8 cellular contexts compared by ENCODE assay signal in the genomic region with DNA sequence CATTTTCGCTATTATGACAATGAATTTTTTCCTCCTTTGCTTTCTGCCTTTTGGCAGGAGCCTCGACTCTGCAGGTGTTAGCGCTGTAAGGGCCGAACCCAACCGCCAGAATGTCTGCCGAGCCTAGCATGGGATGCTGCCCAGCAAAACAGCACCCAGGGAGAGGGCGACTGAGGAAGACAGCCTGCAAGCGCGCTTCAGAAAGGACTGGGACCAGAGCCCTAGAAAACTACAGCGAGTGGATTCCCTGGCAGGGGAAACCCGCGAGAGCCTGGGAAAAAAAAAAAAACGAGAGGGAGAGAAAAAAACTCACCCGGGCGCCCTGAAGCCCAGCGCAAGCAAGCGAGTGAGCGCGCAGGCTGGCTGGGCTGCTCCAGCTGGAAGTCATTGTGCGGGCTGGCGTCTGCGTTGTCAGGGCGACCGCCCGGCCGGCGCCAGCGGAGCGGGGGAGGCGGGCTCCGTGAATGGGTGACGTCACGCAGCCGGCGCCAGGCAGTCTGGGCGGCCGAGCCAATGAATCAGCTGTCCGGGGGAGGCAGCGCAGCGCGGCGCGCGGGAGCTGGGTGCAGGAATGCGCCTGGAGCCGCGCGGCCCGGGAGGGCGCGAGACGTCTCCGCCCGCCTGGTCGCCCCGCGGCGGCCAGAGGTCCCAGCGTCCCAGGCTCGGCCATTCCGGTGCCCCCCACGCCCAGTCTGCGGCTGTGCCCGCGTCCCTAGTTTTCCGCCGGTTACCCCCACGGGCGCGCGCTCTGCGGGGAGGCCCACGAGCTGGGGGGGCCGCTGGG. TPM values are rescaled to one million over a fixed set of nuclear protein-coding genes. Genes with fewer than 3 reads are reported as not detected.
DNase-seq lines count a peak whose midpoint lies in the region; ATAC-seq, FAIRE-seq and TF ChIP-seq lines count a peak whose summit lies in the region.

No MANE protein-coding gene starts in this region.

- no peak overlapping the region for H3K27ac Mint-ChIP-seq in T-cell

- H4K20me1 ChIP-seq in mammary epithelial cell (ENCODE audit: insufficient read depth, low read length): no peaks in the 10 kb centered on the region

- TF ChIP-seq POLR2A in GM12891 (IDR thresholded peaks at IDR 0.05; ENCODE audit: low read depth, low read length) (no peak), sigmoid colon (IDR thresholded peaks at IDR 0.05) (peak in 1 of 2 donors; percentile 10)

- peaks cover 0 to 5% (median 0%) of the 10 kb centered on the region in 3 donors for H3K9me3 Mint-ChIP-seq in T-cell

- peak; percentile 98 for ATAC-seq in HG02678 (IDR thresholded peaks at IDR 0.05; ENCODE audit: unreplicated experiment)
- ATAC-seq in T-cell (replicated peaks in 1 of 4): peak in 2 of 4 experiments; percentile 24 to 46

- H3K79me2 ChIP-seq in mammary epithelial cell (ENCODE audit: insufficient read depth, low read length): no peaks in the 10 kb centered on the region

- H3K4me2 ChIP-seq in mammary epithelial cell (ENCODE audit: insufficient read depth, low read depth, low read length): peak overlapping the region; percentile 98

- 1% methylated on average over 15 of the region's 74 CpGs for WGBS in mammary epithelial cell (ENCODE audit: low coverage, missing lambda C conversion rate)
- WGBS in sigmoid colon, 2 donors: 1 to 2% methylated on average over 74 of the region's 74 CpGs

- in situ Hi-C loops in mammary epithelial cell (cut with MboI; ENCODE audit: low sequenced_read_pairs in 2 of 2): no loop called here

- H3K9ac ChIP-seq in mammary epithelial cell (ENCODE audit: insufficient read depth, low read length): peak overlapping the region; percentile 27

- peak; percentile 66 to 98 (median 82) for TF ChIP-seq EP300 in sigmoid colon (IDR thresholded peaks at IDR 0.05)

- no TSS peak for BruUV-seq in mammary epithelial cell (replicated peaks; lab: Mats Ljungman, UMichigan)

- peak overlapping the region; percentile 53 to 59 (median 56) for H3K4me3 ChIP-seq in mammary epithelial cell (replicated peaks in 1 of 3; ENCODE audit: insufficient read depth in 1 of 3, low read depth in 2 of 3, low read length in 3 of 3)
- peak overlapping the region; percentile 59 for H3K4me3 ChIP-seq in iPS-18c (ENCODE audit: insufficient read depth, low read depth, low read length)
- peak overlapping the region; percentile 42 to 66 (median 64) for H3K4me3 ChIP-seq in sigmoid colon

- no peak for FAIRE-seq in GM12891 (lab: Jason Lieb, UNC)

- peaks cover 6% of the 10 kb centered on the region for H3K27me3 ChIP-seq in mammary epithelial cell (ENCODE audit: insufficient read depth, low read length)
- no peaks in the 10 kb centered on the region for H3K27me3 ChIP-seq in sigmoid colon

- intact Hi-C loops in mammary epithelial cell (cut with micrococcal nuclease): loop anchor here (10.0 kb wide), 1 partner anchor 90 kb away; no protein-coding TSS in a partner anchor
- intact Hi-C loops in sigmoid colon (cut with DNase I): loop anchor here (1.0 kb wide), 1 partner anchor 33 kb away; a partner anchor contains a TSS

- H3K4me3 Mint-ChIP-seq in T-cell: peak overlapping the region; percentile 56 to 70 (median 62)

- no peaks in the 10 kb centered on the region for H3K36me3 Mint-ChIP-seq in T-cell

- no peaks in the 10 kb centered on the region for H3K36me3 ChIP-seq in mammary epithelial cell (ENCODE audit: insufficient read depth, low read length)
- no peaks in the 10 kb centered on the region for H3K36me3 ChIP-seq in sigmoid colon

- CTCF ChIA-PET in T-cell (lab: Charles Lee): no interaction called here
- CTCF ChIA-PET in mammary epithelial cell (lab: Charles Lee; ENCODE audit: low non-redundant PET): interaction anchor here (0.7 kb wide), 1 partner anchor 34 kb away, joined by 4 read pairs; no protein-coding TSS in a partner anchor

- peaks cover 3% of the 10 kb centered on the region for H3K4me1 ChIP-seq in mammary epithelial cell (ENCODE audit: insufficient read depth, low read length)
- peaks cover 0 to 21% (median 17%) of the 10 kb centered on the region in 4 donors for H3K4me1 ChIP-seq in sigmoid colon

- TF ChIP-seq CTCF in mammary epithelial cell (conservative IDR thresholded peaks at IDR 0.05 in 1 of 2, IDR thresholded peaks at IDR 0.05 in 1 of 2; ENCODE audit: extremely low read depth in 1 of 2, insufficient read depth in 1 of 2, low read depth in 1 of 2, low read length in 2 of 2): peak in 1 of 2 donors; percentile 1
- no peak for TF ChIP-seq CTCF in sigmoid colon (IDR thresholded peaks at IDR 0.05)

- DNase-seq in GM12891 (ENCODE audit: insufficient read length, low spot score): peak; percentile 35
- DNase-seq in NCI-H128 (lab: John Stamatoyannopoulos, UW; ENCODE audit: unreplicated experiment): peak; percentile 87
- DNase-seq in T-cell: peak in 5 of 34 experiments; percentile 1 to 6 (median 4)
- DNase-seq in mammary epithelial cell: peak; percentile 91
- peak; percentile 98 for DNase-seq in sigmoid colon
- DNase-seq in NAMALWA (ENCODE audit: low spot score): no peak

- dilution Hi-C loops in mammary epithelial cell (cut with HindIII; ENCODE audit: low sequenced_read_pairs): no loop called here

- H3K9me3 ChIP-seq in mammary epithelial cell (replicated peaks; ENCODE audit: insufficient read depth, low read length) (no peaks in the 10 kb centered on the region), iPS-18c (ENCODE audit: control insufficient read depth, insufficient read depth, low read length) (no peaks in the 10 kb centered on the region), sigmoid colon (no peaks in the 10 kb centered on the region)

- H3K4me1 Mint-ChIP-seq in T-cell: peaks cover 0 to 19% (median 15%) of the 10 kb centered on the region in 3 donors

- H3K27ac ChIP-seq in mammary epithelial cell (ENCODE audit: insufficient read depth, low read depth, low read length) (peak overlapping the region; percentile 30), sigmoid colon (peak overlapping the region; percentile 95 to 96 (median 95))

- peaks cover 26 to 40% of the 10 kb centered on the region in 2 donors for H3K27me3 Mint-ChIP-seq in T-cell

- peak overlapping the region; percentile 88 for H2AFZ ChIP-seq in mammary epithelial cell (ENCODE audit: low read depth, low read length)

- POLR2A ChIA-PET in T-cell (lab: Charles Lee): no interaction called here

TF ChIP-seq in GM12891, 5 proteins besides CTCF, POLR2A, EP300 and RAD21:
- TF ChIP-seq SPI1 (IDR thresholded peaks at IDR 0.05; ENCODE audit: low read depth, low read length) (no peak), POU2F2 (IDR thresholded peaks at IDR 0.05; ENCODE audit: low read depth, low read length) (no peak), TAF1 (IDR thresholded peaks at IDR 0.05; ENCODE audit: low read depth, low read length) (no peak), POLR2AphosphoS5 (IDR thresholded peaks at IDR 0.05; ENCODE audit: low read depth, low read length) (no peak), PAX5 (IDR thresholded peaks at IDR 0.05; ENCODE audit: insufficient read depth, low read length, severe bottlenecking) (no peak)

RNA-seq across cellular contexts. Expression of a gene that starts 32.6 kb away (rescaled TPM):
- not detected for polyA plus RNA-seq in GM12891 (2012; ENCODE audit: low read depth, missing spikeins)
- total RNA-seq in T-cell (not detected), mammary epithelial cell (10 to 100 TPM in 1 of 2 donors, not detected in 1; 32.5 TPM), sigmoid colon (1 to 10 TPM; 5.3 to 9.1 (median 7.1) TPM)
- polyA plus RNA-seq in mammary epithelial cell (0.05 TPM), sigmoid colon (1 to 10 TPM; 4.2 to 4.4 (median 4.2) TPM)
- polyA minus RNA-seq in mammary epithelial cell: not detected
